Comparison of ENCODE assay signal across 8 cellular contexts in genomic region chr1:21232044-21232443, GRCh38. TPM values are rescaled to one million over a fixed set of nuclear protein-coding genes. Genes with fewer than 3 reads are reported as not detected.
A peak's percentile ranks its signal among the peaks of the same experiment; 100 is the strongest.
DNase-seq lines count a peak whose midpoint lies in the region; ATAC-seq and TF ChIP-seq lines count a peak whose summit lies in the region.

No MANE protein-coding gene starts in this region.

- DNase-seq in SIG-M5 treated with dmso at 0.1 percent for 504 hours (lab: John Stamatoyannopoulos, UW; ENCODE audit: unreplicated experiment): peak; percentile 46
- no peak for DNase-seq in SIG-M5 (lab: John Stamatoyannopoulos, UW)
- DNase-seq in Karpas-422: peak; percentile 71
- DNase-seq in SHP77 treated with DMSO at 0.1 percent for 48 hours (lab: John Stamatoyannopoulos, UW): peak; percentile 17
- DNase-seq in chondrocyte (ENCODE audit: low spot score): no peak
- no peak for DNase-seq in left lobe of liver (ENCODE audit: low spot score)
- DNase-seq in type B pancreatic cell (ENCODE audit: extremely low spot score, unreplicated experiment): no peak

- H3K4me1 Mint-ChIP-seq in chondrocyte (ENCODE audit: low read depth) (peaks cover 7% of the 10 kb centered on the region), type B pancreatic cell (ENCODE audit: unreplicated experiment) (peaks cover 11% of the 10 kb centered on the region)

- ATAC-seq in left lobe of liver (peak; percentile 96), GM21390 (IDR thresholded peaks at IDR 0.05; ENCODE audit: unreplicated experiment) (no peak)

- H3K36me3 ChIP-seq in Karpas-422 (ENCODE audit: insufficient read depth, low read length): peaks cover 30% of the 10 kb centered on the region

- no peaks in the 10 kb centered on the region for H3K9me3 ChIP-seq in Karpas-422 (ENCODE audit: low read length)

- no peaks in the 10 kb centered on the region for H3K27me3 Mint-ChIP-seq in chondrocyte (ENCODE audit: low read depth)
- no peaks in the 10 kb centered on the region for H3K27me3 Mint-ChIP-seq in type B pancreatic cell

- H3K9me3 Mint-ChIP-seq in chondrocyte (ENCODE audit: low read depth) (no peaks in the 10 kb centered on the region), type B pancreatic cell (no peaks in the 10 kb centered on the region)

- TF ChIP-seq CTCF in chondrocyte (IDR thresholded peaks at IDR 0.05) (peak; percentile 91), type B pancreatic cell (conservative IDR thresholded peaks at IDR 0.05) (peak; percentile 94)

- H3K27ac Mint-ChIP-seq in chondrocyte (ENCODE audit: unreplicated experiment): no peak overlapping the region
- no peak overlapping the region for H3K27ac Mint-ChIP-seq in type B pancreatic cell

- no peak overlapping the region for H3K4me3 Mint-ChIP-seq in chondrocyte (ENCODE audit: unreplicated experiment)
- H3K4me3 Mint-ChIP-seq in type B pancreatic cell: no peak overlapping the region

- no peak overlapping the region for H3K9ac ChIP-seq in Karpas-422 (ENCODE audit: low read length)

- H3K9me2 ChIP-seq in Karpas-422 (replicated peaks; ENCODE audit: insufficient read depth, low read length): no peaks in the 10 kb centered on the region

- peaks cover 26% of the 10 kb centered on the region for H3K36me3 Mint-ChIP-seq in chondrocyte (ENCODE audit: low read depth)
- H3K36me3 Mint-ChIP-seq in type B pancreatic cell: peaks cover 14% of the 10 kb centered on the region

- H3K27ac ChIP-seq in Karpas-422 (ENCODE audit: low read length): no peak overlapping the region

- H3K4me3 ChIP-seq in Karpas-422 (ENCODE audit: low read length): no peak overlapping the region

- 0 out of 2 replicates have a peak, but pooled peaks cover 4% of the 10 kb centered on the region for H4K20me1 ChIP-seq in Karpas-422 (ENCODE audit: insufficient read depth, low read depth, low read length)

- no peaks in the 10 kb centered on the region for H3K27me3 ChIP-seq in Karpas-422 (ENCODE audit: low read length)

- no peak overlapping the region for H3K4me2 ChIP-seq in Karpas-422 (ENCODE audit: low read depth, low read length, poor library complexity, severe bottlenecking)

- H2AFZ ChIP-seq in Karpas-422 (ENCODE audit: low read length): no peak overlapping the region

- no peaks in the 10 kb centered on the region for H3K79me2 ChIP-seq in Karpas-422 (ENCODE audit: low read length)

- no peaks in the 10 kb centered on the region for H3K4me1 ChIP-seq in Karpas-422 (ENCODE audit: low read length)

RNA-seq across cellular contexts. Expression of gene EIF4G3, which starts 55.3 kb away (rescaled TPM):
- total RNA-seq in Karpas-422 (2014; rRNA removed; shearing (Covaris generic); ENCODE audit: low replicate concordance): 103 and 139 TPM in 2 replicates
- total RNA-seq in chondrocyte (56.6 to 81.1 TPM (median 59.9 TPM) in 3 replicates), left lobe of liver (17.1 TPM), type B pancreatic cell (ENCODE audit: low replicate concordance) (54.9 and 71.5 TPM in 2 replicates)

RNA-seq across cellular contexts. Expression of gene ECE1, which starts 58.2 kb away (rescaled TPM):
- 59.9 and 81.7 TPM in 2 replicates for total RNA-seq in Karpas-422 (2014; rRNA removed; shearing (Covaris generic); ENCODE audit: low replicate concordance)
- total RNA-seq in chondrocyte (83.7 to 99.2 TPM (median 98.5 TPM) in 3 replicates), left lobe of liver (58.0 TPM), type B pancreatic cell (ENCODE audit: low replicate concordance) (37.2 and 49.8 TPM in 2 replicates)

Comparison
In these comparisons a context has a peak if more than half of its experiments do, and no peak if none do; other contexts are left out.
1. DNase-seq: peak in SIG-M5 treated with dmso at 0.1 percent for 504 hours (single experiment), Karpas-422 (single experiment) and SHP77 treated with DMSO at 0.1 percent for 48 hours (single experiment); none in SIG-M5 (single experiment), chondrocyte (single experiment), left lobe of liver (single experiment) and type B pancreatic cell (single experiment).